ENCODE assay signal across 1 cellular context in genomic region chr10:22460101-22460500, GRCh38.
TF ChIP-seq lines count a peak whose summit lies in the region.

No MANE protein-coding gene starts in this region.

TF ChIP-seq in K562, 482 proteins besides CTCF, POLR2A, EP300 and RAD21 (continued from another document):
- no peak for TF ChIP-seq TSHZ1 (CRISPR knock-in tag; IDR thresholded peaks at IDR 0.05)
- TF ChIP-seq HIVEP1 (CRISPR knock-in tag; IDR thresholded peaks at IDR 0.05), result no peak
- no peak for TF ChIP-seq HNRNPLL (IDR thresholded peaks at IDR 0.05; ENCODE audit: low read depth, low read length, poor library complexity, severe bottlenecking)
- TF ChIP-seq IRF9 (tag; IDR thresholded peaks at IDR 0.05), result no peak
- TF ChIP-seq RBFOX2 (IDR thresholded peaks at IDR 0.05; ENCODE audit: low read depth, low read length), result no peak
